Comparison of ENCODE assay signal across 23 cellular contexts in genomic region chr2:11179899-11180298, GRCh38.
"Had no signal": no experiment of that assay in that cellular context is flagged by ENCODE, and none has a peak within 500 bp of the region (broad histone marks: within the 10 kb centered on the region; RNA-seq: fewer than 3 reads in every experiment).

No MANE protein-coding gene starts in this region.

- H3K9me3 ChIP-seq: neutrophil, pancreas, suprapubic skin, transverse colon, upper lobe of right lung, uterus had no signal

- H3K4me1 ChIP-seq: pancreas, suprapubic skin, transverse colon, upper lobe of right lung, uterus had no signal

- ATAC-seq: left lobe of liver; natural killer cell; pancreas; sciatic nerve; stimulated activated naive CD8-positive, alpha-beta T cell treated with anti-CD3 and anti-CD28 coated beads, Interleukin-15, amount 100 ng/mL, for 72 hours; upper lobe of right lung had no signal

- H3K4me3 ChIP-seq: dorsolateral prefrontal cortex, lung, pancreas, smooth muscle cell, suprapubic skin, transverse colon, upper lobe of right lung, uterus had no signal

- H3K4me2 ChIP-seq: smooth muscle cell had no signal

- H3K27ac ChIP-seq: dorsolateral prefrontal cortex, neutrophil, pancreas, suprapubic skin, transverse colon, upper lobe of right lung, uterus had no signal

- FAIRE-seq: frontal cortex, kidney, pancreas had no signal

- H3K27me3 ChIP-seq: dorsolateral prefrontal cortex, neutrophil, pancreas, suprapubic skin, transverse colon, upper lobe of right lung, uterus had no signal

- DNase-seq: cortex of kidney; dorsolateral prefrontal cortex; effector CD4-positive, alpha-beta T cell; kidney; natural killer cell; pancreas; retina; stimulated activated CD4-positive, alpha-beta T cell treated with anti-CD3 and anti-CD28 coated beads, Interleukin-12 subunit alpha, Interleukin-12 subunit beta, amount 100 ng/mL, for 4 hours; stimulated activated CD4-positive, alpha-beta T cell treated with anti-CD3 and anti-CD28 coated beads, Interleukin-1b, Interleukin-23, amount 100 ng/mL, for 48 hours; stimulated activated CD4-positive, alpha-beta T cell treated with anti-CD3 and anti-CD28 coated beads, Interleukin-4, amount 100 ng/mL, for 1 hour; stimulated activated CD8-positive, alpha-beta memory T cell treated with anti-CD3 and anti-CD28 coated beads, Interleukin-4, amount 100 ng/mL, for 48 hours; stimulated activated naive CD4-positive, alpha-beta T cell; stimulated activated naive CD8-positive, alpha-beta T cell treated with anti-CD3 and anti-CD28 coated beads, Interleukin-15, amount 100 ng/mL, for 72 hours; transverse colon; upper lobe of right lung; uterus had no signal

- H3K36me3 ChIP-seq: pancreas, uterus had no signal
